ENCODE assay signal across 20 cellular contexts in genomic region chr1:167983797-167984196, GRCh38.
"Had no signal": no experiment of that assay in that cellular context is flagged by ENCODE, and none has a peak within 500 bp of the region (broad histone marks: within the 10 kb centered on the region; RNA-seq: fewer than 3 reads in every experiment).

No MANE protein-coding gene starts in this region.

- H3K27ac ChIP-seq: RWPE1 had no signal

- H3K9me3 ChIP-seq: SK-N-SH had no signal

- DNase-seq: IMR-90, MV-4-11, NCI-H1048, NCI-H1105, NCI-H1417, NCI-H1436 treated with DMSO at 0.1 percent for 48 hours, NCI-H1694, NCI-H187 treated with DMSO at 0.1 percent for 48 hours, NCI-H2029 treated with DMSO at 0.1 percent for 48 hours, NCI-H2171 treated with DMSO at 0.1 percent for 48 hours, NCI-H345, NCI-H446 treated with DMSO at 0.1 percent for 48 hours, NCI-H510A treated with DMSO at 0.1 percent for 48 hours, NCI-H69, NCI-H774, PC-3, SHP77, SK-N-SH had no signal

- ATAC-seq: Panc1, PC-3 had no signal
